Comparison of ENCODE assay signal across 1 cellular context in genomic region chr17:78993981-78994671, GRCh38.
TF ChIP-seq lines count a peak whose summit lies in the region.

No MANE protein-coding gene starts in this region.

TF ChIP-seq in GM12878, 131 proteins besides CTCF, POLR2A, EP300 and RAD21:
- TF ChIP-seq KLF5 (IDR thresholded peaks at IDR 0.05; ENCODE audit: partially characterized antibody) (no peak), BACH1 (IDR thresholded peaks at IDR 0.05; ENCODE audit: borderline replicate concordance) (no peak), EGR1 (IDR thresholded peaks at IDR 0.05; ENCODE audit: borderline replicate concordance in 1 of 2, low read depth in 2 of 2, low read length in 2 of 2) (no peak), FOXM1 (IDR thresholded peaks at IDR 0.05; ENCODE audit: low read depth, low read length) (no peak), MXI1 (IDR thresholded peaks at IDR 0.05; ENCODE audit: low read depth, low read length) (no peak), NKRF (conservative IDR thresholded peaks at IDR 0.05) (no peak), STAT1 (conservative IDR thresholded peaks at IDR 0.05) (no peak), BMI1 (IDR thresholded peaks at IDR 0.05; ENCODE audit: borderline replicate concordance) (no peak), ZBED1 (IDR thresholded peaks at IDR 0.05; ENCODE audit: borderline replicate concordance) (no peak)
